Comparison of ENCODE assay signal across 1 cellular context in genomic region chr19:35533201-35533821, GRCh38.
TF ChIP-seq lines count a peak whose summit lies in the region.

GAPDHS (plus strand) TSS chr19:35533456; CDS start chr19:35533528, 72 bp downstream.

TF ChIP-seq in SK-N-SH treated with all-trans-retinoic acid at 6 μM for 48 hours, 23 proteins besides CTCF, POLR2A, EP300 and RAD21 (continued from another document):
- TF ChIP-seq PATZ1 (CRISPR knock-in tag; IDR thresholded peaks at IDR 0.05; ENCODE audit: borderline replicate concordance) (no peak), TOX (CRISPR knock-in tag; IDR thresholded peaks at IDR 0.05; ENCODE audit: borderline replicate concordance) (no peak), PPARA (CRISPR knock-in tag; IDR thresholded peaks at IDR 0.05; ENCODE audit: borderline replicate concordance) (no peak), ISL1 (CRISPR knock-in tag; IDR thresholded peaks at IDR 0.05) (no peak)
